Comparison of ENCODE assay signal across 8 cellular contexts in the genomic region with DNA sequence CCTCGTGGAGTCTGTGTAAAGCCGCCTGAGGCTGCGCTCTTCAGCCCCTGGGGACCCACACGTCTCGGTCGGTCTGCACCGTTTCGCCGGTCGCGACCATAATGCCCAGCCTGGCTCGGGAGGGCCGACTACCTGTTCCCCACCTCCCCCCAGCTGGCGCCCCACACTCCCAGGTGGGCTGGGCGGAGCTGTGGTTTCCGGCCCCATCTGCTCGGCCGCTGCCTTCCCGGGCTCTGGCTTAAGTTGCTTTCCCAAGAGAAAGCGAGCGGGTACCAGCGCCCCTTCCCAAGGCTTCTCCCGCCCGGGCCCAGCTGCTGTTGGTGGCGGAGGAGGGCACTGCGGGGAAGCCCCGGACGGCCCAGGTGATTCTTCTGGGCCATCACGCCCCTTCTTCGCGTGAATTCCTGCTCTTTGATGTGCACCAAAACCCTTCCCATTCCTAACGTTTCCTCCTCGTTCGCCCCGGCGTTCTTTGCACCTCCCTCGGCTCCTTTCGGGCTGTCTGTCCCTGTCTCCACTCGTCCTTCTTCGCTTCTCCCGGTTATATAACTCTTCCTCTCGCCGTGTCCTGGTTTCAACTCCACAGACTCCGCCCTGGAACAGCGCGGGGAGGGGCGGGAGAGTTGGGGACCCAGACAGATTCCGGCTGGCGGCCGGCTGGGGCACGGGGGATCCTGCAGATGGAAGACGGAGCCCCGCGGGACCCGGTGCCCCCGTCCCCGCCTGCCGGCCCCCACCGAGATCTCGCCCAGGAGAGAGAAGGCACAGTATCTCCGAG.
A peak's percentile ranks its signal among the peaks of the same experiment; 100 is the strongest.
DNase-seq lines count a peak whose midpoint lies in the region; ATAC-seq and TF ChIP-seq lines count a peak whose summit lies in the region.

No MANE protein-coding gene starts in this region.

- peak overlapping the region; percentile 92 for H3K27ac ChIP-seq in rectal smooth muscle tissue (ENCODE audit: low read depth, low read length)

- H3K9ac ChIP-seq in rectal smooth muscle tissue (ENCODE audit: low read length), result peak overlapping the region; percentile 93

- in situ Hi-C loops in astrocyte of the cerebellum (cut with HindIII; ENCODE audit: low sequenced_read_pairs), result no loop called here

- TF ChIP-seq CTCF in astrocyte of the cerebellum (IDR thresholded peaks at IDR 0.05; ENCODE audit: low read depth, low read length, missing control alignments), result no peak

- ATAC-seq in HG02973 (IDR thresholded peaks at IDR 0.05; ENCODE audit: unreplicated experiment) (peak; percentile 30), GM21717 (IDR thresholded peaks at IDR 0.05; ENCODE audit: unreplicated experiment) (no peak)

- peak; percentile 80 for DNase-seq in activated effector memory CD4-positive, alpha-beta T cell treated with anti-CD3 and anti-CD28 coated beads, Interleukin-2, amount 50 U/mL, for 16 hours
- no peak for DNase-seq in activated effector memory CD4-positive, alpha-beta T cell treated with Interleukin-2 at 50 U/mL for 16 hours
- DNase-seq in NCI-H82 (lab: John Stamatoyannopoulos, UW) (peak; percentile 98), astrocyte of the cerebellum (ENCODE audit: low read depth) (no peak), hypothalamus (lab: John Stamatoyannopoulos, UW) (peak in 41 of 51 donors; percentile 21 to 79 (median 61))

- peaks cover 3% of the 10 kb centered on the region for H3K36me3 ChIP-seq in rectal smooth muscle tissue (ENCODE audit: control insufficient read depth, insufficient read depth, low read length)

- H3K4me3 ChIP-seq in astrocyte of the cerebellum (ENCODE audit: low read depth, low read length), result peak overlapping the region; percentile 74
- H3K4me3 ChIP-seq in rectal smooth muscle tissue (ENCODE audit: low read length), result peak overlapping the region; percentile 83

- no peaks in the 10 kb centered on the region for H3K27me3 ChIP-seq in rectal smooth muscle tissue (ENCODE audit: control insufficient read depth, insufficient read depth, low read length)

- H3K4me1 ChIP-seq in rectal smooth muscle tissue (ENCODE audit: control insufficient read depth, insufficient read depth, low read length), result peaks cover 23% of the 10 kb centered on the region

Comparison
In these comparisons a context has a peak if more than half of its experiments do, and no peak if none do; other contexts are left out.
1. DNase-seq: peak in activated effector memory CD4-positive, alpha-beta T cell treated with anti-CD3 and anti-CD28 coated beads, Interleukin-2, amount 50 U/mL, for 16 hours (single experiment), NCI-H82 (single experiment) and hypothalamus (41 of 51); none in activated effector memory CD4-positive, alpha-beta T cell treated with Interleukin-2 at 50 U/mL for 16 hours (single experiment) and astrocyte of the cerebellum (single experiment).